In the genomic region with DNA sequence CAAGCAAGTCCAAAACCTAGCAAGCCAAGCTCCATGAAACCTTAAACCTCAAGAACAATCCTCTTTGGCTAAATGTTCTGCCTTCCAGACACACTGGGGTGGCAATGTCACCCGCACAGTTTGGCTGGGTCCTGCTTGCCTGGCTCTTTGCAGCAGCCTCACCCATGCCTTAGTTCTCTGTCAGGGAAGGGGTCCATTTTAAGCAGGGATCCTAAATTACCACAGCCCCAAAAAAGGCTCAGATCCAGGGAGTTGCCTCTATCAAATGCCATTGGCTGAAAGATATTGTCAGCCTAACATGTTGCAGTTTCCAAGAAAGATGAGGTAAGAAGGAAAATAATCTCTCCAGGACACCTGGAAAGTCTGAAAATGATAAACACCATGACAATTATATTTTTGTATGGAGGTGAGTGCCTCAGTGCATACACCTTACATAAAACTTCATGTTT, we compare ENCODE assay signal across 30 cellular contexts.
"Had no signal": no experiment of that assay in that cellular context is flagged by ENCODE, and none has a peak within 500 bp of the region (broad histone marks: within the 10 kb centered on the region; RNA-seq: fewer than 3 reads in every experiment).

No MANE protein-coding gene starts in this region.

- H3K9me3 Mint-ChIP-seq: mesothelial cell of epicardium; naive B cell; natural killer cell; nephron progenitor cell; stimulated activated effector memory CD8-positive, alpha-beta T cell treated with anti-CD3 and anti-CD28 coated beads, Interleukin-12 subunit alpha, Interleukin-12 subunit beta, amount 100 ng/mL, for 72 hours; stimulated activated naive CD8-positive, alpha-beta T cell treated with anti-CD3 and anti-CD28 coated beads, Interleukin-15, Interleukin-2, amounts not matched to agents 100 ng/mL and 50 ng/mL, for 24 hours had no signal

- H3K27me3 ChIP-seq: heart right ventricle, hepatocyte, ovary, right atrium auricular region, right lobe of liver, suprapubic skin, tibial artery, upper lobe of right lung had no signal

- H3K4me2 ChIP-seq: hepatocyte had no signal

- H3K27me3 Mint-ChIP-seq: progenitor cell of endocrine pancreas; stimulated activated naive CD8-positive, alpha-beta T cell treated with anti-CD3 and anti-CD28 coated beads, Interleukin-15, Interleukin-2, amounts not matched to agents 100 ng/mL and 50 ng/mL, for 24 hours had no signal

- DNase-seq: heart right ventricle; islet precursor cell; kidney glomerular epithelial cell; left cardiac atrium; lower lobe of right lung; mammary epithelial cell; mesendoderm; naive B cell; natural killer cell; nephron progenitor cell; ovary; right lobe of liver; stimulated activated CD4-positive, alpha-beta T cell treated with anti-CD3 and anti-CD28 coated beads, Interleukin-12 subunit alpha, Interleukin-12 subunit beta, amount 100 ng/mL, for 4 hours; stimulated activated CD4-positive, alpha-beta T cell treated with anti-CD3 and anti-CD28 coated beads, Interleukin-15, amount 100 ng/mL, for 24 hours; stimulated activated CD4-positive, alpha-beta T cell treated with anti-CD3 and anti-CD28 coated beads, Interleukin-2, amount 100 ng/mL, for 24 hours; stimulated activated CD4-positive, alpha-beta T cell treated with anti-CD3 and anti-CD28 coated beads, Interleukin-4, amount 100 ng/mL, for 1 hour; stimulated activated naive CD4-positive, alpha-beta T cell; tibial artery; trophoblast cell; upper lobe of right lung had no signal

- H3K4me3 Mint-ChIP-seq: mesothelial cell of epicardium; naive B cell; natural killer cell; nephron progenitor cell; stimulated activated effector memory CD8-positive, alpha-beta T cell treated with anti-CD3 and anti-CD28 coated beads, Interleukin-12 subunit alpha, Interleukin-12 subunit beta, amount 100 ng/mL, for 72 hours; stimulated activated naive CD8-positive, alpha-beta T cell treated with anti-CD3 and anti-CD28 coated beads, Interleukin-15, Interleukin-2, amounts not matched to agents 100 ng/mL and 50 ng/mL, for 24 hours had no signal

- H3K9me3 ChIP-seq: heart right ventricle, lower lobe of right lung, ovary, right atrium auricular region, right lobe of liver, suprapubic skin, thoracic aorta, tibial artery, upper lobe of right lung had no signal

- H3K27ac ChIP-seq: heart right ventricle, hepatocyte, lower lobe of right lung, ovary, right atrium auricular region, right lobe of liver, skin epidermis, suprapubic skin, thoracic aorta, tibial artery, upper lobe of right lung had no signal

- H3K4me1 Mint-ChIP-seq: natural killer cell; nephron progenitor cell; stimulated activated effector memory CD8-positive, alpha-beta T cell treated with anti-CD3 and anti-CD28 coated beads, Interleukin-12 subunit alpha, Interleukin-12 subunit beta, amount 100 ng/mL, for 72 hours had no signal

- ATAC-seq: heart right ventricle; left cardiac atrium; left lobe of liver; lower lobe of right lung; natural killer cell; right lobe of liver; stimulated activated effector memory CD8-positive, alpha-beta T cell treated with anti-CD3 and anti-CD28 coated beads, Interleukin-12 subunit alpha, Interleukin-12 subunit beta, amount 100 ng/mL, for 72 hours; upper lobe of right lung had no signal

- H3K36me3 ChIP-seq: heart right ventricle, lower lobe of right lung, ovary, right atrium auricular region, right lobe of liver, suprapubic skin, thoracic aorta, tibial artery, upper lobe of right lung had no signal

- H3K36me3 Mint-ChIP-seq: mesothelial cell of epicardium; natural killer cell; stimulated activated effector memory CD8-positive, alpha-beta T cell treated with anti-CD3 and anti-CD28 coated beads, Interleukin-12 subunit alpha, Interleukin-12 subunit beta, amount 100 ng/mL, for 72 hours had no signal

- H2AFZ ChIP-seq: hepatocyte had no signal

- H3K79me2 ChIP-seq: hepatocyte had no signal

- H3K4me1 ChIP-seq: lower lobe of right lung, right atrium auricular region, suprapubic skin, tibial artery, upper lobe of right lung had no signal

- H3K27ac Mint-ChIP-seq: mesothelial cell of epicardium; natural killer cell; nephron progenitor cell; progenitor cell of endocrine pancreas; stimulated activated effector memory CD8-positive, alpha-beta T cell treated with anti-CD3 and anti-CD28 coated beads, Interleukin-12 subunit alpha, Interleukin-12 subunit beta, amount 100 ng/mL, for 72 hours; stimulated activated naive CD8-positive, alpha-beta T cell treated with anti-CD3 and anti-CD28 coated beads, Interleukin-15, Interleukin-2, amounts not matched to agents 100 ng/mL and 50 ng/mL, for 24 hours had no signal

- H3K4me3 ChIP-seq: heart right ventricle, hepatocyte, lower lobe of right lung, ovary, right atrium auricular region, right lobe of liver, skin epidermis, suprapubic skin, thoracic aorta, tibial artery, upper lobe of right lung had no signal
